In genomic region chr1:222643603-222643936, GRCh38 we compare ENCODE assay signal across 8 cellular contexts. TPM values are rescaled to one million over a fixed set of nuclear protein-coding genes. Genes with fewer than 3 reads are reported as not detected.
A peak's percentile ranks its signal among the peaks of the same experiment; 100 is the strongest.
DNase-seq lines count a peak whose midpoint lies in the region; ATAC-seq and TF ChIP-seq lines count a peak whose summit lies in the region.

No MANE protein-coding gene starts in this region.

- no peaks in the 10 kb centered on the region for H3K9me3 ChIP-seq in suprapubic skin

- in situ Hi-C loops in astrocyte of the cerebellum (cut with HindIII; ENCODE audit: low sequenced_read_pairs) = no loop called here

- 4% methylated on average over 10 of the region's 10 CpGs for WGBS in suprapubic skin

- CTCF ChIA-PET in BJ (lab: Yijun Ruan, JAX) = interaction anchor here (1.0 to 1.1 kb wide), 2 partner anchors 23 to 178 kb away, joined by 3 to 5 read pairs; no protein-coding TSS in a partner anchor

- TF ChIP-seq CTCF in BJ (IDR thresholded peaks at IDR 0.05; ENCODE audit: insufficient read depth, low read depth, low read length) (no peak), astrocyte of the cerebellum (IDR thresholded peaks at IDR 0.05; ENCODE audit: low read depth, low read length, missing control alignments) (no peak), suprapubic skin (IDR thresholded peaks at IDR 0.05) (no peak)

- H3K36me3 ChIP-seq in BJ (ENCODE audit: control insufficient read depth, insufficient read depth, low read length) (no peaks in the 10 kb centered on the region), suprapubic skin (peaks cover 15% of the 10 kb centered on the region)

- H3K4me1 ChIP-seq in suprapubic skin = peaks cover 23% of the 10 kb centered on the region

- H3K27ac ChIP-seq in suprapubic skin = peak overlapping the region; percentile 89

- H3K27me3 ChIP-seq in BJ (ENCODE audit: control insufficient read depth, insufficient read depth, low read length) = no peaks in the 10 kb centered on the region
- H3K27me3 ChIP-seq in suprapubic skin = no peaks in the 10 kb centered on the region

- no peak for ATAC-seq in GM19455 (IDR thresholded peaks at IDR 0.05; ENCODE audit: unreplicated experiment)

- DNase-seq in BJ (ENCODE audit: low read depth) (no peak), HuH-7 (ENCODE audit: low spot score) (peak; percentile 11), astrocyte of the cerebellum (ENCODE audit: low read depth) (no peak), kidney glomerular epithelial cell (lab: John Stamatoyannopoulos, UW) (peak; percentile 43), suprapubic skin (ENCODE audit: low spot score in 2 of 2) (no peak), epidermal melanocyte (ENCODE audit: insufficient read length, low spot score) (no peak), islet precursor cell (no peak)

- POLR2A ChIA-PET in BJ (lab: Charles Lee) = no interaction called here

- peak overlapping the region; percentile 96 for H3K4me3 ChIP-seq in BJ (ENCODE audit: low read depth, low read length)
- peak overlapping the region; percentile 74 for H3K4me3 ChIP-seq in astrocyte of the cerebellum (ENCODE audit: low read depth, low read length)
- peak overlapping the region; percentile 95 for H3K4me3 ChIP-seq in suprapubic skin

- TF ChIP-seq EP300 in suprapubic skin (IDR thresholded peaks at IDR 0.05) = no peak

- no peak for TF ChIP-seq POLR2A in suprapubic skin (IDR thresholded peaks at IDR 0.05)

RNA-seq across cellular contexts. Expression of gene MIA3, which starts 25.7 kb away (rescaled TPM):
- polyA plus RNA-seq in BJ (2011; rRNA removed) = 46.7 and 79.3 TPM in 2 replicates
- 26.2 and 27.3 TPM in 2 replicates for polyA minus RNA-seq in BJ (2011; rRNA and poly(A)+ RNA removed)
- 10 to 100 TPM; 29.9 to 62.3 (median 46.1) TPM for total RNA-seq in suprapubic skin

RNA-seq across cellular contexts. Expression of gene TAF1A, which starts 53.8 kb away (rescaled TPM):
- polyA plus RNA-seq in BJ (2011; rRNA removed) = 2.2 and 4.2 TPM in 2 replicates
- polyA minus RNA-seq in BJ (2011; rRNA and poly(A)+ RNA removed) = 1.4 TPM in 2 replicates
- total RNA-seq in suprapubic skin = 1 to 10 TPM; 1.3 to 3.9 (median 2.5) TPM

Comparison
In these comparisons a context has a peak if more than half of its experiments do, and no peak if none do; other contexts are left out.
1. DNase-seq: peak in HuH-7 (single experiment) and kidney glomerular epithelial cell (single experiment); none in BJ (single experiment), astrocyte of the cerebellum (single experiment), suprapubic skin (0 of 2), epidermal melanocyte (single experiment) and islet precursor cell (single experiment).
2. Peak in every context shown above with its lines, with median percentiles within 50 percentile points of each other: H3K4me3 ChIP-seq.